ENCODE assay signal across 10 cellular contexts in genomic region chr11:67290801-67291200, GRCh38. TPM values are rescaled to one million over a fixed set of nuclear protein-coding genes. Genes with fewer than 3 reads are reported as not detected.
A peak's percentile ranks its signal among the peaks of the same experiment; 100 is the strongest.
DNase-seq lines count a peak whose midpoint lies in the region; ATAC-seq, FAIRE-seq and TF ChIP-seq lines count a peak whose summit lies in the region.
"Had no signal": no experiment of that assay in that cellular context is flagged by ENCODE, and none has a peak within 500 bp of the region (broad histone marks: within the 10 kb centered on the region; RNA-seq: fewer than 3 reads in every experiment).

No MANE protein-coding gene starts in this region.

- CTCF ChIA-PET in activated CD8-positive, alpha-beta memory T cell treated with anti-CD3 and anti-CD28 coated beads, Interleukin-2, amount 10 ng/mL, durations not matched to agents 7 days and 5 days (lab: Charles Lee), result interaction anchor here (1.2 to 15.2 kb wide), 5 partner anchors 20 to 92 kb away, joined by 3 to 137 read pairs (median 32); partner anchors contain the start of gene GRK2

- peaks cover 63% of the 10 kb centered on the region for H3K36me3 Mint-ChIP-seq in activated CD8-positive, alpha-beta memory T cell treated with anti-CD3 and anti-CD28 coated beads, Interleukin-2, amount 10 ng/mL, durations not matched to agents 7 days and 5 days
- peaks cover 29% of the 10 kb centered on the region for H3K36me3 Mint-ChIP-seq in astrocyte (ENCODE audit: low read depth, unreplicated experiment)

- H3K9ac ChIP-seq in astrocyte (ENCODE audit: low read length), result peak overlapping the region; percentile 89

- H3K9me3 Mint-ChIP-seq in activated CD8-positive, alpha-beta memory T cell treated with anti-CD3 and anti-CD28 coated beads, Interleukin-2, amount 10 ng/mL, durations not matched to agents 7 days and 5 days (ENCODE audit: low read depth), result no peaks in the 10 kb centered on the region
- H3K9me3 Mint-ChIP-seq in astrocyte (ENCODE audit: unreplicated experiment), result peaks cover 6% of the 10 kb centered on the region

- peak overlapping the region; percentile 67 for H3K4me3 ChIP-seq in astrocyte (ENCODE audit: insufficient read depth, low read depth, low read length)

- peaks cover 49% of the 10 kb centered on the region for H3K79me2 ChIP-seq in astrocyte (ENCODE audit: insufficient read depth, low read length)

- H3K27ac Mint-ChIP-seq in activated CD8-positive, alpha-beta memory T cell treated with anti-CD3 and anti-CD28 coated beads, Interleukin-2, amount 10 ng/mL, durations not matched to agents 7 days and 5 days, result no peak overlapping the region
- no peak overlapping the region for H3K27ac Mint-ChIP-seq in astrocyte (ENCODE audit: unreplicated experiment)

- H2AFZ ChIP-seq in astrocyte (ENCODE audit: low read depth, low read length), result no peak overlapping the region

- no peaks in the 10 kb centered on the region for H3K27me3 ChIP-seq in astrocyte (ENCODE audit: insufficient read depth, low read length)

- ATAC-seq in activated CD8-positive, alpha-beta memory T cell treated with anti-CD3 and anti-CD28 coated beads, Interleukin-2, amount 10 ng/mL, durations not matched to agents 7 days and 5 days, result no peak

- peaks cover 65% of the 10 kb centered on the region for H3K4me1 Mint-ChIP-seq in activated CD8-positive, alpha-beta memory T cell treated with anti-CD3 and anti-CD28 coated beads, Interleukin-2, amount 10 ng/mL, durations not matched to agents 7 days and 5 days
- peaks cover 17% of the 10 kb centered on the region for H3K4me1 Mint-ChIP-seq in astrocyte (ENCODE audit: low read depth, unreplicated experiment)

- no peak for TF ChIP-seq CTCF in astrocyte (IDR thresholded peaks at IDR 0.05; ENCODE audit: insufficient read depth, low read depth, low read length)

- H3K4me3 Mint-ChIP-seq in activated CD8-positive, alpha-beta memory T cell treated with anti-CD3 and anti-CD28 coated beads, Interleukin-2, amount 10 ng/mL, durations not matched to agents 7 days and 5 days, result peak overlapping the region; percentile 95
- H3K4me3 Mint-ChIP-seq in astrocyte (ENCODE audit: unreplicated experiment), result peak overlapping the region; percentile 91

- peaks cover 37% of the 10 kb centered on the region for H3K4me1 ChIP-seq in astrocyte (ENCODE audit: insufficient read depth, low read length)

- H3K36me3 ChIP-seq in astrocyte (ENCODE audit: insufficient read depth, low read length), result peaks cover 19% of the 10 kb centered on the region

- H4K20me1 ChIP-seq in astrocyte (ENCODE audit: insufficient read depth, low read length), result peaks cover 41% of the 10 kb centered on the region

- no peak for FAIRE-seq in astrocyte (lab: Jason Lieb, UNC)

- DNase-seq in activated CD8-positive, alpha-beta memory T cell treated with anti-CD3 and anti-CD28 coated beads, Interleukin-2, amount 10 ng/mL, durations not matched to agents 7 days and 5 days, result no peak
- DNase-seq in activated CD8-positive, alpha-beta memory T cell treated with anti-CD3 and anti-CD28 coated beads, Interleukin-2, amount 50 U/mL, for 4 hours, result no peak
- DNase-seq in astrocyte (ENCODE audit: low read depth), result peak; percentile 60
- DNase-seq in iris pigment epithelial cell (ENCODE audit: low read depth), result peak; percentile 80
- DNase-seq in NCI-H187 (lab: John Stamatoyannopoulos, UW), result no peak
- DNase-seq in NCI-H1694 (lab: John Stamatoyannopoulos, UW), result no peak
- no peak for DNase-seq in activated gamma-delta T cell treated with Interleukin-2 at 50 U/mL for 16 hours
- DNase-seq: activated CD4-positive, alpha-beta T cell treated with anti-CD3 and anti-CD28 coated beads, Interleukin-2, amount 50 U/mL, for 4 hours; NCI-H446 had no signal

- peak overlapping the region; percentile 97 for H3K4me2 ChIP-seq in astrocyte (ENCODE audit: low read length)

- H3K27ac ChIP-seq in astrocyte (ENCODE audit: low read depth, low read length), result no peak overlapping the region
- peak overlapping the region; percentile 56 for H3K27ac ChIP-seq in temporal lobe (ENCODE audit: low read depth, low read length)

- H3K27me3 Mint-ChIP-seq in activated CD8-positive, alpha-beta memory T cell treated with anti-CD3 and anti-CD28 coated beads, Interleukin-2, amount 10 ng/mL, durations not matched to agents 7 days and 5 days, result no peaks in the 10 kb centered on the region
- no peaks in the 10 kb centered on the region for H3K27me3 Mint-ChIP-seq in astrocyte (ENCODE audit: low read depth, unreplicated experiment)

- H3K9me3 ChIP-seq in astrocyte (ENCODE audit: insufficient read depth, low read depth, low read length), result peaks cover 3% of the 10 kb centered on the region

RNA-seq across cellular contexts. Expression of gene ANKRD13D, which starts 1.7 kb away (rescaled TPM):
- 100 to 1,000 TPM; 148 to 172 TPM for total RNA-seq in activated CD8-positive, alpha-beta memory T cell treated with anti-CD3 and anti-CD28 coated beads, Interleukin-2, amount 10 ng/mL, durations not matched to agents 7 days and 5 days
- total RNA-seq in astrocyte, result 39.4 and 40.8 TPM in 2 replicates
- 39.1 TPM for total RNA-seq in temporal lobe

RNA-seq across cellular contexts. Expression of gene SSH3, which starts 12.5 kb away (rescaled TPM):
- 10 to 100 TPM; 10.7 to 26.4 TPM for total RNA-seq in activated CD8-positive, alpha-beta memory T cell treated with anti-CD3 and anti-CD28 coated beads, Interleukin-2, amount 10 ng/mL, durations not matched to agents 7 days and 5 days
- total RNA-seq in astrocyte (19.1 and 20.1 TPM in 2 replicates), temporal lobe (7.9 TPM)

RNA-seq across cellular contexts. Expression of gene GRK2, which starts 24.5 kb away (rescaled TPM):
- total RNA-seq in activated CD8-positive, alpha-beta memory T cell treated with anti-CD3 and anti-CD28 coated beads, Interleukin-2, amount 10 ng/mL, durations not matched to agents 7 days and 5 days, result 100 to 1,000 TPM; 366 to 402 TPM
- total RNA-seq in astrocyte, result 27.2 and 34.0 TPM in 2 replicates
- 49.2 TPM for total RNA-seq in temporal lobe

Comparison
In these comparisons a context has a peak if more than half of its experiments do, and no peak if none do; other contexts are left out.
1. DNase-seq: peak in astrocyte (single experiment) and iris pigment epithelial cell (single experiment); none in activated CD8-positive, alpha-beta memory T cell treated with anti-CD3 and anti-CD28 coated beads, Interleukin-2, amount 10 ng/mL, durations not matched to agents 7 days and 5 days (single experiment), activated CD8-positive, alpha-beta memory T cell treated with anti-CD3 and anti-CD28 coated beads, Interleukin-2, amount 50 U/mL, for 4 hours (single experiment), NCI-H187 (0 of 2), NCI-H1694 (single experiment) and activated gamma-delta T cell treated with Interleukin-2 at 50 U/mL for 16 hours (single experiment).